12 cellular contexts compared by ENCODE assay signal in the genomic region with DNA sequence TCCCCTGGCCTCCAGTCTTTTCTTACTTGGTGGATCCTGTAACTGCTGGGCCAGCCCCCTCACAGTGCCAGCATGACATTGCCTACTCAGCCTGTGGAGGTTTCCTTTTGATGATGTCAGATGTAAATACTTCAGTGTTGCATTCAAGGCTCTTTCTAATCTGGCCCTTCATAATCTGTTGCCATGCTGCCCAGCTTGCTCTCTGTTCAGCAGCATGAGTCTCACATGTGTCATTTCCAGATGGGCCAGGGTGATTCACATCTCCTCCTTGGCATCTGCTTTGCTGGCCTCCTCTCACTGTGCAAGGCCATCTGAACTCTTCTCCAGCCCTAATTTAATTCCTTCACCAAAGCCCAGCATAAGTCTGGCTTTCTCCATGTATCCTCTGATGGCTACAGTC. TPM values are rescaled to one million over a fixed set of nuclear protein-coding genes. Genes with fewer than 3 reads are reported as not detected.
A peak's percentile ranks its signal among the peaks of the same experiment; 100 is the strongest.
DNase-seq lines count a peak whose midpoint lies in the region; ATAC-seq and TF ChIP-seq lines count a peak whose summit lies in the region.
"Had no signal": no experiment of that assay in that cellular context is flagged by ENCODE, and none has a peak within 500 bp of the region (broad histone marks: within the 10 kb centered on the region; RNA-seq: fewer than 3 reads in every experiment).

No MANE protein-coding gene starts in this region.

- no peaks in the 10 kb centered on the region for H3K27me3 ChIP-seq in adrenal gland
- H3K27me3 ChIP-seq in foreskin keratinocyte, result no peaks in the 10 kb centered on the region
- H3K27me3 ChIP-seq in testis, result no peaks in the 10 kb centered on the region

- H3K4me1 ChIP-seq in adrenal gland (replicated peaks in 1 of 2) (peaks cover 3 to 8% of the 10 kb centered on the region in 2 donors), foreskin keratinocyte (peaks cover 4% of the 10 kb centered on the region), testis (no peaks in the 10 kb centered on the region)

- intact Hi-C loops in adrenal gland (cut with DNase I), result no loop called here
- intact Hi-C loops in testis (cut with DNase I; ENCODE audit: low total_unique reads), result no loop called here
- intact Hi-C loops in left ventricle myocardium superior (cut with micrococcal nuclease), result no loop called here

- H3K4me3 Mint-ChIP-seq in HFFc6, result no peak overlapping the region
- H3K4me3 Mint-ChIP-seq: activated naive CD8-positive, alpha-beta T cell treated with anti-CD3 and anti-CD28 coated beads, Interleukin-2, amount 10 ng/mL, durations not matched to agents 7 days and 5 days had no signal

- TF ChIP-seq CTCF in AG09309 (IDR thresholded peaks at IDR 0.05; ENCODE audit: control insufficient read depth, insufficient read depth, low read depth, low read length, missing control alignments), result no peak
- no peak for TF ChIP-seq CTCF in HFFc6 (IDR thresholded peaks at IDR 0.05)
- TF ChIP-seq CTCF in adrenal gland (IDR thresholded peaks at IDR 0.05), result no peak
- TF ChIP-seq CTCF in foreskin keratinocyte (conservative IDR thresholded peaks at IDR 0.05), result no peak
- no peak for TF ChIP-seq CTCF in testis (IDR thresholded peaks at IDR 0.05)

- ATAC-seq in foreskin keratinocyte (peak; percentile 99), GM18498 (IDR thresholded peaks at IDR 0.05; ENCODE audit: unreplicated experiment) (no peak), left ventricle myocardium superior (no peak)

- no peak overlapping the region for H3K4me3 ChIP-seq in AG09309 (ENCODE audit: control insufficient read depth, low read depth, low read length)
- no peak overlapping the region for H3K4me3 ChIP-seq in adrenal gland
- no peak overlapping the region for H3K4me3 ChIP-seq in testis

- no peaks in the 10 kb centered on the region for H3K9me3 Mint-ChIP-seq in HFFc6

- TF ChIP-seq POLR2A in adrenal gland (IDR thresholded peaks at IDR 0.05) (peak in 1 of 2 donors; percentile 25), testis (IDR thresholded peaks at IDR 0.05) (no peak)

- H3K4me1 Mint-ChIP-seq in HFFc6 (ENCODE audit: low read depth), result no peaks in the 10 kb centered on the region
- H3K4me1 Mint-ChIP-seq: activated naive CD8-positive, alpha-beta T cell treated with anti-CD3 and anti-CD28 coated beads, Interleukin-2, amount 10 ng/mL, durations not matched to agents 7 days and 5 days had no signal

- DNase-seq in AG09309 (ENCODE audit: low read depth), result peak; percentile 7
- DNase-seq in HFFc6, result peak; percentile 22
- peak; percentile 66 to 92 (median 89) for DNase-seq in adrenal gland
- peak; percentile 74 to 94 for DNase-seq in foreskin keratinocyte
- no peak for DNase-seq in testis
- DNase-seq in HK-2 (ENCODE audit: unreplicated experiment), result no peak
- DNase-seq in left ventricle myocardium superior, result no peak
- DNase-seq: activated naive CD8-positive, alpha-beta T cell treated with anti-CD3 and anti-CD28 coated beads, Interleukin-2, amount 10 ng/mL, durations not matched to agents 7 days and 5 days; midbrain; NCI-H345; RPMI8226 had no signal

- no peaks in the 10 kb centered on the region for H3K36me3 Mint-ChIP-seq in HFFc6 (ENCODE audit: low read depth)
- H3K36me3 Mint-ChIP-seq: activated naive CD8-positive, alpha-beta T cell treated with anti-CD3 and anti-CD28 coated beads, Interleukin-2, amount 10 ng/mL, durations not matched to agents 7 days and 5 days had no signal

- H3K27ac Mint-ChIP-seq in HFFc6, result no peak overlapping the region
- H3K27ac Mint-ChIP-seq: activated naive CD8-positive, alpha-beta T cell treated with anti-CD3 and anti-CD28 coated beads, Interleukin-2, amount 10 ng/mL, durations not matched to agents 7 days and 5 days had no signal

- H3K36me3 ChIP-seq in adrenal gland (replicated peaks in 1 of 2), result no peaks in the 10 kb centered on the region
- no peaks in the 10 kb centered on the region for H3K36me3 ChIP-seq in testis (ENCODE audit: low read depth, missing control alignments)

- no peaks in the 10 kb centered on the region; the same call in 1 of the 2 replicates for H3K27me3 Mint-ChIP-seq in HFFc6 (ENCODE audit: insufficient read depth)

- H3K27ac ChIP-seq in adrenal gland, result peak overlapping the region; percentile 34 to 78 (median 67)
- H3K27ac ChIP-seq in foreskin keratinocyte, result peak overlapping the region; percentile 25
- no peak overlapping the region for H3K27ac ChIP-seq in testis

- H3K9me3 ChIP-seq in adrenal gland (replicated peaks in 1 of 3) (no peaks in the 10 kb centered on the region), testis (no peaks in the 10 kb centered on the region)

RNA-seq across cellular contexts. Expression of a gene that starts 57.2 kb away (rescaled TPM):
- total RNA-seq in HFFc6 (2021; fragmentation: NEBNext Ultra II Directional; extraction: Animal tissue kit (Norgen Biotek cat#: 25700)), result 1 to 10 TPM; 3.0 to 5.6 (median 3.9) TPM
- total RNA-seq in adrenal gland (10 to 100 TPM; 27.6 to 95.0 (median 55.8) TPM), foreskin keratinocyte (26.4 and 28.3 TPM in 2 replicates), testis (10 to 100 TPM; 51.4 to 56.4 TPM), left ventricle myocardium superior (51.5 TPM)
- polyA plus RNA-seq in adrenal gland (10 to 100 TPM; 12.3 to 18.2 (median 15.4) TPM), foreskin keratinocyte (3.2 and 3.5 TPM in 2 replicates), testis (ENCODE audit: insufficient read depth, low read depth, low replicate concordance) (27.2 TPM)

Comparison
In these comparisons a context has a peak if more than half of its experiments do, and no peak if none do; other contexts are left out.
1. DNase-seq: peak in AG09309 (single experiment), HFFc6 (single experiment), adrenal gland (7 of 7) and foreskin keratinocyte (2 of 2); none in testis (single experiment), HK-2 (single experiment) and left ventricle myocardium superior (single experiment).
2. H3K27ac ChIP-seq: peak in adrenal gland (5 of 5) and foreskin keratinocyte (single experiment); none in testis (0 of 2).